9 cellular contexts compared by ENCODE assay signal in the genomic region with DNA sequence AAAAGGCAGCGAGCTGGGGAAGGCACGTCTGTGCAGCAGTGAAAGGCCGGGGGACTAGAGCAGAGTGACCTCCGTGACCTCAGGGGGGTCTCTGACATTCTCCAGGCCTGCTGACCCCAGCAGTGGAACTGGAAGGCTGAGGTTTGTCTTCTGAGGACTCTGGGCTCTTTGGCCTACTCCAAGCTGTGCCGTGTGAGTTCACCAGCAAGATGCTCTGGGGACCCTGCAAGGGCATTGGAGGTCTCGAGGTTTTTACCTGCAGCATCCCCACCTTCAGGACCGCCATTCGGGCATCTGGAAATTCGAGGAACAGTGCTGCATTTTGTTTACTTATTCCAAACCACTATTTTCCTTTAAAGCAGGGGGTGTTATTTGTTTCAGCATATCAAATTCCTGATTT.
"Had no signal": no experiment of that assay in that cellular context is flagged by ENCODE, and none has a peak within 500 bp of the region (broad histone marks: within the 10 kb centered on the region; RNA-seq: fewer than 3 reads in every experiment).

No MANE protein-coding gene starts in this region.

- H3K27ac ChIP-seq: GM23248 had no signal

- H3K4me3 ChIP-seq: GM23248, HAP-1, K562 had no signal

- DNase-seq: GM23248, GOT3, H7, HFFc6, IMR-90, KG1 had no signal

- H3K4me1 ChIP-seq: HAP-1 had no signal

- H3K36me3 ChIP-seq: HAP-1 had no signal

- H2AFZ ChIP-seq: GM23248 had no signal

- H3K9ac ChIP-seq: GM23248 had no signal

- ATAC-seq: HCT116, K562 had no signal

- H3K9me3 ChIP-seq: HAP-1 had no signal
